ENCODE assay signal across 1 cellular context in genomic region chr1:175839678-175840669, GRCh38.
A peak's percentile ranks its signal among the peaks of the same experiment; 100 is the strongest.
TF ChIP-seq lines count a peak whose summit lies in the region.

No MANE protein-coding gene starts in this region.

TF ChIP-seq in HEK293, 187 proteins besides CTCF, POLR2A, EP300 and RAD21 (continued from another document and continues in another):
- TF ChIP-seq TSHZ1 (tag by site-specific recombination; IDR thresholded peaks at IDR 0.05; ENCODE audit: borderline replicate concordance), result peak; percentile 85
- TF ChIP-seq ZNF146 (tag by site-specific recombination; IDR thresholded peaks at IDR 0.05), result no peak
- TF ChIP-seq ZNF132 (tag by site-specific recombination; IDR thresholded peaks at IDR 0.05; ENCODE audit: borderline replicate concordance), result no peak
- TF ChIP-seq ZNF48 (tag by site-specific recombination; IDR thresholded peaks at IDR 0.05), result no peak
- no peak for TF ChIP-seq ZFP41 (tag by site-specific recombination; IDR thresholded peaks at IDR 0.05; ENCODE audit: borderline replicate concordance)
- TF ChIP-seq KLF7 (tag by site-specific recombination; IDR thresholded peaks at IDR 0.05; ENCODE audit: borderline replicate concordance), result no peak
- TF ChIP-seq ZNF626 (tag by site-specific recombination; IDR thresholded peaks at IDR 0.05), result no peak
- peak; percentile 18 for TF ChIP-seq SETDB1 (IDR thresholded peaks at IDR 0.05; ENCODE audit: insufficient read length, low read length)
- no peak for TF ChIP-seq ZBTB26 (tag by site-specific recombination; optimal IDR thresholded peaks at IDR 0.05)
- TF ChIP-seq MZF1 (tag by site-specific recombination; IDR thresholded peaks at IDR 0.05; ENCODE audit: borderline replicate concordance), result no peak
- TF ChIP-seq GLI2 (tag by site-specific recombination; IDR thresholded peaks at IDR 0.05; ENCODE audit: borderline replicate concordance, low read depth), result peak; percentile 80
- no peak for TF ChIP-seq ATF2 (tag by site-specific recombination; IDR thresholded peaks at IDR 0.05; ENCODE audit: low read depth)
- no peak; the same call in 1 of the 2 replicates for TF ChIP-seq ZSCAN4 (tag by site-specific recombination; IDR thresholded peaks at IDR 0.05)
- no peak for TF ChIP-seq ZNF169 (tag by site-specific recombination; IDR thresholded peaks at IDR 0.05)
- peak; percentile 59; the same call in 1 of the 2 replicates for TF ChIP-seq ZBTB6 (tag by site-specific recombination; IDR thresholded peaks at IDR 0.05)
- TF ChIP-seq AEBP2 (tag by site-specific recombination; IDR thresholded peaks at IDR 0.05; ENCODE audit: borderline replicate concordance), result no peak
- TF ChIP-seq ZNF518A (tag by site-specific recombination; conservative IDR thresholded peaks at IDR 0.05; ENCODE audit: low read depth), result no peak
- no peak for TF ChIP-seq ZIC2 (tag by site-specific recombination; IDR thresholded peaks at IDR 0.05)
- TF ChIP-seq ZNF624 (tag by site-specific recombination; IDR thresholded peaks at IDR 0.05), result no peak
- no peak for TF ChIP-seq ZNF596 (tag by site-specific recombination; IDR thresholded peaks at IDR 0.05)
- no peak for TF ChIP-seq KLF8 (tag by site-specific recombination; IDR thresholded peaks at IDR 0.05)
- TF ChIP-seq ZNF174 (tag by site-specific recombination; IDR thresholded peaks at IDR 0.05), result no peak
- TF ChIP-seq BCL6B (tag by site-specific recombination; IDR thresholded peaks at IDR 0.05), result no peak
- peak; percentile 51 for TF ChIP-seq KLF10 (tag by site-specific recombination; IDR thresholded peaks at IDR 0.05)
- peak; percentile 49 for TF ChIP-seq ZNF335 (tag by site-specific recombination; conservative IDR thresholded peaks at IDR 0.05)
- TF ChIP-seq INSM2 (tag by site-specific recombination; IDR thresholded peaks at IDR 0.05), result peak; percentile 62
- TF ChIP-seq ZNF701 (tag by site-specific recombination; IDR thresholded peaks at IDR 0.05), result no peak
- TF ChIP-seq TRIM28 (IDR thresholded peaks at IDR 0.05; ENCODE audit: borderline replicate concordance, low read length), result no peak
- no peak; the same call in 1 of the 2 replicates for TF ChIP-seq ZNF600 (tag by site-specific recombination; IDR thresholded peaks at IDR 0.05)
- no peak for TF ChIP-seq ZNF248 (tag by site-specific recombination; IDR thresholded peaks at IDR 0.05)
- TF ChIP-seq ZNF585B (tag by site-specific recombination; IDR thresholded peaks at IDR 0.05), result no peak
- TF ChIP-seq ZNF311 (tag by site-specific recombination; IDR thresholded peaks at IDR 0.05; ENCODE audit: borderline replicate concordance), result no peak
- no peak for TF ChIP-seq ZNF266 (tag by site-specific recombination; IDR thresholded peaks at IDR 0.05; ENCODE audit: low read depth)
- no peak for TF ChIP-seq ZNF341 (tag by site-specific recombination; IDR thresholded peaks at IDR 0.05; ENCODE audit: low read depth)
- TF ChIP-seq ZNF37A (tag by site-specific recombination; IDR thresholded peaks at IDR 0.05), result no peak
- TF ChIP-seq ZNF133 (tag by site-specific recombination; IDR thresholded peaks at IDR 0.05), result no peak
- no peak for TF ChIP-seq ZNF391 (tag by site-specific recombination; IDR thresholded peaks at IDR 0.05; ENCODE audit: borderline replicate concordance, low read depth)
- TF ChIP-seq GLI4 (tag by site-specific recombination; IDR thresholded peaks at IDR 0.05), result no peak
